ENCODE assay signal across 12 cellular contexts in the genomic region with DNA sequence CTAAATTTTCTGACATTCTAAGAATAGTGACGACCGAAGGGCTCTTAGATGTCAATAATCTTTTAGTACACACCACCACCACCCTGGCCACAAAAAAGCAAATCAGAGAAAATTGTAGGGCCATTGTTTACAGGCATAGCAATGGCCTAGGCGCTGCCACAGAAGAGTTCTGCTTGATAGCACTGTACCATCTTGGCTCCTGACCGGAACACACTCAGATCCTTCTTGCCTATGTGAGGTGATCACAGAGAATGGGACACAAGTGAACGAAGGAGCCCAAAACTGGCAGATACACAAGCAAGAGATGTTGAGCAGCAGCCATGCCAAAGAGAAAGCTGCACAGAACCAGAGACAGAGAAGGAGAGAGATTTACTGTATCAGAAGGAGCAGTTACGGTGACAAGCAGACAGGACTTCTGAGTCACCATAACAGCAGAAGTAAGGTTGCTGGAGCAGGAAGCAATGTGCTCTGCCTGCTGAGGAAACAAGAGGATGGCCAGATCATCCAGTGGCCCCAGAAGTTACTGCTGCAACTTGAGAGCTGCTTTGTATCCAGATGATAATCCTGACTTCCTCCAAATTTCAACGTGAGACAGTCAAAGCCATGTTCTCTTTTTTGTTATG.
DNase-seq lines count a peak whose midpoint lies in the region; TF ChIP-seq lines count a peak whose summit lies in the region.
"Had no signal": no experiment of that assay in that cellular context is flagged by ENCODE, and none has a peak within 500 bp of the region (broad histone marks: within the 10 kb centered on the region; RNA-seq: fewer than 3 reads in every experiment).

No MANE protein-coding gene starts in this region.

- no peak overlapping the region for H2BK12ac ChIP-seq in H9 (ENCODE audit: insufficient read length, low read depth, low read length)
- no peak overlapping the region for H2BK12ac ChIP-seq in neuronal stem cell (ENCODE audit: low read length)

- H4K20me1 ChIP-seq in H9 (ENCODE audit: control insufficient read depth, insufficient read depth, insufficient read length), result no peaks in the 10 kb centered on the region

- in situ Hi-C loops in brain microvascular endothelial cell (cut with HindIII; ENCODE audit: low pct_ligation_motif_present, low sequenced_read_pairs), result no loop called here

- H3K4me2 ChIP-seq in H9 (ENCODE audit: insufficient read depth, insufficient read length, low read length) (no peak overlapping the region), neuronal stem cell (ENCODE audit: insufficient read depth, low read length, poor library complexity, severe bottlenecking) (no peak overlapping the region)

- H3K9me3 Mint-ChIP-seq in H9, result peaks cover 5 to 9% of the 10 kb centered on the region in 2 experiments

- H3K79me1 ChIP-seq in H9 (ENCODE audit: insufficient read depth, low read depth, low read length, poor library complexity, severe bottlenecking), result no peaks in the 10 kb centered on the region
- H3K79me1 ChIP-seq in neuronal stem cell (ENCODE audit: low read depth, low read length), result no peaks in the 10 kb centered on the region

- H3K23ac ChIP-seq in H9 (ENCODE audit: insufficient read length, low read depth, low read length) (no peak overlapping the region), neuronal stem cell (ENCODE audit: low read depth, low read length, poor library complexity) (no peak overlapping the region)

- H2AFZ ChIP-seq in H9 (ENCODE audit: low read length) (no peak overlapping the region), neuronal stem cell (ENCODE audit: low read length) (peak overlapping the region; percentile 71)

- H2AK5ac ChIP-seq in H9 (ENCODE audit: insufficient read length, low read length) (no peak overlapping the region), neuronal stem cell (ENCODE audit: low read depth, low read length) (no peak overlapping the region)

- H3K4me1 Mint-ChIP-seq in H9, result peaks cover 3 to 4% of the 10 kb centered on the region in 2 experiments; a peak in 2 of 4 replicates

- intact Hi-C loops in head of caudate nucleus (cut with DNase I), result no loop called here

- H3K4me3 ChIP-seq in brain microvascular endothelial cell (ENCODE audit: low read depth, low read length) (no peak overlapping the region), neuronal stem cell (ENCODE audit: low read length in 2 of 2) (no peak overlapping the region)

- H2BK15ac ChIP-seq in H9 (ENCODE audit: low read depth, low read length), result no peak overlapping the region
- no peak overlapping the region for H2BK15ac ChIP-seq in neuronal stem cell (ENCODE audit: low read length)

- no peak overlapping the region for H3K27ac ChIP-seq in H9 (ENCODE audit: insufficient read length, low read depth, low read length)
- H3K27ac ChIP-seq in brain microvascular endothelial cell, result no peak overlapping the region
- no peak overlapping the region for H3K27ac ChIP-seq in neuronal stem cell (replicated peaks; ENCODE audit: low read length)

- no peaks in the 10 kb centered on the region for H3K4me1 ChIP-seq in H9 (ENCODE audit: insufficient read depth, low read length)
- no peaks in the 10 kb centered on the region for H3K4me1 ChIP-seq in neuronal stem cell (ENCODE audit: control insufficient read depth in 2 of 2, insufficient read depth in 1 of 2, low read depth in 1 of 2, low read length in 2 of 2)

- no CpG with 5 or more reads among the region's 7 CpGs for WGBS in H9 (ENCODE audit: extremely low coverage, insufficient read length, low lambda C conversion rate)
- no CpG with 5 or more reads among the region's 7 CpGs for WGBS in neuronal stem cell (ENCODE audit: extremely low coverage in 2 of 2, insufficient read length in 2 of 2, insufficient replicate concordance in 1 of 2), 2 donors

- H3K36me3 ChIP-seq in brain microvascular endothelial cell (replicated peaks), result no peaks in the 10 kb centered on the region
- H3K36me3 ChIP-seq in neuronal stem cell (replicated peaks in 1 of 2; ENCODE audit: control insufficient read depth in 2 of 2, insufficient read depth in 2 of 2, low read length in 2 of 2), result no peaks in the 10 kb centered on the region

- no peaks in the 10 kb centered on the region for H3K79me2 ChIP-seq in H9 (ENCODE audit: insufficient read depth, low read length)

- no peak for DNase-seq in H9
- peak; percentile 82 for DNase-seq in NOMO-1 treated with DMSO at 0.1 percent for 48 hours (lab: John Stamatoyannopoulos, UW; ENCODE audit: unreplicated experiment)
- peak; percentile 35 for DNase-seq in brain microvascular endothelial cell
- DNase-seq in neuronal stem cell (ENCODE audit: low spot score), result no peak
- DNase-seq in NCI-H2029 treated with DMSO at 0.1 percent for 48 hours (lab: John Stamatoyannopoulos, UW), result no peak
- no peak for DNase-seq in head of caudate nucleus
- DNase-seq in GM10266 (ENCODE audit: extremely low spot score), result no peak
- DNase-seq in superior temporal gyrus (ENCODE audit: extremely low spot score), result no peak
- DNase-seq: hippocampal formation; MM.1S; stimulated activated CD4-positive, alpha-beta T cell treated with anti-CD3 and anti-CD28 coated beads, Interleukin-4, amount 100 ng/mL, for 4 hours; T-helper 9 cell had no signal

- no peak overlapping the region for H2BK20ac ChIP-seq in H9 (ENCODE audit: low read depth, low read length, poor library complexity, severe bottlenecking)

- peaks cover 20 to 25% (median 24%) of the 10 kb centered on the region in 3 experiments for H3K36me3 Mint-ChIP-seq in H9 (ENCODE audit: insufficient read depth in 1 of 3, low read depth in 3 of 3)

- no peaks in the 10 kb centered on the region for H3K27me3 Mint-ChIP-seq in H9 (ENCODE audit: low read depth)

- H3K27me3 ChIP-seq in H9 (ENCODE audit: insufficient read depth, low read length) (no peaks in the 10 kb centered on the region), brain microvascular endothelial cell (replicated peaks) (no peaks in the 10 kb centered on the region), neuronal stem cell (ENCODE audit: control insufficient read depth in 3 of 3, insufficient read depth in 3 of 3, low read depth in 1 of 3, low read length in 3 of 3) (no peaks in the 10 kb centered on the region)

- H3K4me3 Mint-ChIP-seq in H9, result no peak overlapping the region

- H2BK5ac ChIP-seq in H9 (ENCODE audit: insufficient read length, low read length), result peak overlapping the region; percentile 35
- H2BK5ac ChIP-seq in neuronal stem cell (ENCODE audit: low read length), result no peak overlapping the region

- H4K91ac ChIP-seq in H9 (ENCODE audit: insufficient read length, low read depth, low read length) (no peak overlapping the region), neuronal stem cell (ENCODE audit: low read depth, low read length, poor library complexity) (no peak overlapping the region)

- no peak overlapping the region for H3K56ac ChIP-seq in H9 (ENCODE audit: insufficient read length, low read depth, low read length)

- no peak overlapping the region for H4K8ac ChIP-seq in H9 (replicated peaks; ENCODE audit: insufficient read length, low read depth, low read length)
- H4K8ac ChIP-seq in neuronal stem cell (ENCODE audit: low read depth, low read length), result no peak overlapping the region

- H3K23me2 ChIP-seq in H9 (ENCODE audit: insufficient read length, low read depth, low read length, poor library complexity, severe bottlenecking), result no peaks in the 10 kb centered on the region

- no peaks in the 10 kb centered on the region for H3K9me3 ChIP-seq in H9 (ENCODE audit: control insufficient read depth, low read depth, low read length)
- no peaks in the 10 kb centered on the region for H3K9me3 ChIP-seq in neuronal stem cell (replicated peaks in 1 of 2; ENCODE audit: control insufficient read depth in 2 of 2, insufficient read depth in 1 of 2, low read depth in 1 of 2, low read length in 2 of 2)

- H3K27ac Mint-ChIP-seq in H9, result peak overlapping the region in 1 of 3 experiments; percentile 2; a peak in 2 of 7 replicates

- no peak overlapping the region for H3T11ph ChIP-seq in H9 (ENCODE audit: low read length)

- H2BK120ac ChIP-seq in H9 (ENCODE audit: low read depth, low read length, poor library complexity, severe bottlenecking) (no peak overlapping the region), neuronal stem cell (ENCODE audit: low read depth, low read length) (no peak overlapping the region)

- H3K18ac ChIP-seq in H9 (ENCODE audit: insufficient read length, low read depth, low read length) (no peak overlapping the region), neuronal stem cell (ENCODE audit: low read length) (no peak overlapping the region)

- peak overlapping the region; percentile 36 for H4K5ac ChIP-seq in H9 (ENCODE audit: insufficient read length, low read depth, low read length)

- H3K14ac ChIP-seq in H9 (ENCODE audit: insufficient read depth, low read length), result no peak overlapping the region; the same call in 1 of the 2 replicates
- no peak overlapping the region for H3K14ac ChIP-seq in neuronal stem cell (ENCODE audit: low read length)

- no peak overlapping the region for H3K4ac ChIP-seq in H9 (ENCODE audit: low read depth, low read length)
- no peak overlapping the region for H3K4ac ChIP-seq in neuronal stem cell (ENCODE audit: low read length)

- H3K9ac ChIP-seq in H9 (ENCODE audit: extremely low read depth, insufficient read length, low read length) (no peak overlapping the region), neuronal stem cell (ENCODE audit: low read depth, low read length, poor library complexity) (no peak overlapping the region)

- TF ChIP-seq CTCF in H9 (conservative IDR thresholded peaks at IDR 0.05) (no peak), brain microvascular endothelial cell (IDR thresholded peaks at IDR 0.05; ENCODE audit: low read depth, low read length, missing control alignments) (no peak), GM10266 (IDR thresholded peaks at IDR 0.05; ENCODE audit: control insufficient read depth, insufficient read depth, low read depth, missing control alignments) (no peak)

Comparison
In these comparisons a context has a peak if more than half of its experiments do, and no peak if none do; other contexts are left out.
1. DNase-seq: peak in NOMO-1 treated with DMSO at 0.1 percent for 48 hours (single experiment) and brain microvascular endothelial cell (single experiment); none in H9 (single experiment), neuronal stem cell (single experiment), NCI-H2029 treated with DMSO at 0.1 percent for 48 hours (single experiment), head of caudate nucleus (0 of 42), GM10266 (single experiment) and superior temporal gyrus (single experiment).